ENCODE assay signal across 18 cellular contexts in genomic region chr11:131759140-131759539, GRCh38.
A peak's percentile ranks its signal among the peaks of the same experiment; 100 is the strongest.
DNase-seq lines count a peak whose midpoint lies in the region; TF ChIP-seq lines count a peak whose summit lies in the region.
"Had no signal": no experiment of that assay in that cellular context is flagged by ENCODE, and none has a peak within 500 bp of the region (broad histone marks: within the 10 kb centered on the region; RNA-seq: fewer than 3 reads in every experiment).

No MANE protein-coding gene starts in this region.

- H3K27me3 ChIP-seq in skeletal muscle tissue (ENCODE audit: control insufficient read depth in 3 of 3, insufficient read depth in 3 of 3, low read length in 3 of 3): peaks cover 0 to 10% (median 3%) of the 10 kb centered on the region in 3 donors
- H3K27me3 ChIP-seq in thyroid gland: no peaks in the 10 kb centered on the region
- H3K27me3 ChIP-seq in SJCRH30: no peaks in the 10 kb centered on the region

- WGBS in thyroid gland, 2 donors: 69 to 83% methylated on average over 2 of the region's 2 CpGs

- intact Hi-C loops in thyroid gland (cut with DNase I): no loop called here

- peak overlapping the region; percentile 43 for H3K4me3 ChIP-seq in SK-N-MC
- no peak overlapping the region for H3K4me3 ChIP-seq in skeletal muscle tissue (ENCODE audit: low read length in 3 of 3)
- H3K4me3 ChIP-seq in thyroid gland (replicated peaks in 1 of 3): no peak overlapping the region
- H3K4me3 ChIP-seq in SJCRH30: no peak overlapping the region

- peak; percentile 3 for DNase-seq in DMS153 treated with DMSO at 0.1 percent for 48 hours (lab: John Stamatoyannopoulos, UW; ENCODE audit: unreplicated experiment)
- DNase-seq in DMS153 (lab: John Stamatoyannopoulos, UW): no peak
- no peak for DNase-seq in SK-N-MC (ENCODE audit: low read depth, low spot score)
- DNase-seq in iris pigment epithelial cell (ENCODE audit: low read depth): peak; percentile 36
- DNase-seq in thyroid gland: no peak
- no peak for DNase-seq in SJCRH30
- no peak for DNase-seq in OCI-M1 (lab: John Stamatoyannopoulos, UW)
- DNase-seq: CD4-positive, CD25-positive, alpha-beta regulatory T cell; COR-L47; H7; Karpas-422; NCI-H1417 treated with DMSO at 0.1 percent for 48 hours; NCI-H187 treated with DMSO at 0.1 percent for 48 hours; NCI-H82; PC-3 had no signal

- no peaks in the 10 kb centered on the region for H3K36me3 ChIP-seq in SK-N-MC (ENCODE audit: insufficient read depth, low read length)
- H3K36me3 ChIP-seq in skeletal muscle tissue (ENCODE audit: control insufficient read depth in 3 of 3, insufficient read depth in 3 of 3, low read length in 3 of 3): no peaks in the 10 kb centered on the region
- no peaks in the 10 kb centered on the region for H3K36me3 ChIP-seq in thyroid gland
- H3K36me3 ChIP-seq in SJCRH30: no peaks in the 10 kb centered on the region

- H3K4me1 ChIP-seq in skeletal muscle tissue (ENCODE audit: control insufficient read depth in 3 of 3, insufficient read depth in 3 of 3, low read length in 3 of 3) (no peaks in the 10 kb centered on the region), thyroid gland (no peaks in the 10 kb centered on the region), SJCRH30 (no peaks in the 10 kb centered on the region)

- H3K9me3 ChIP-seq in SK-N-MC (ENCODE audit: low read depth, low read length) (no peaks in the 10 kb centered on the region), skeletal muscle tissue (ENCODE audit: control insufficient read depth in 3 of 3, low read length in 3 of 3) (no peaks in the 10 kb centered on the region), thyroid gland (no peaks in the 10 kb centered on the region), SJCRH30 (replicated peaks) (no peaks in the 10 kb centered on the region)

- no peak for TF ChIP-seq CTCF in thyroid gland (IDR thresholded peaks at IDR 0.05)

- H3K9ac ChIP-seq in SK-N-MC (ENCODE audit: insufficient read length) (peak overlapping the region; percentile 62), skeletal muscle tissue (ENCODE audit: low read depth in 1 of 3, low read length in 3 of 3) (no peak overlapping the region)

- no peak for TF ChIP-seq POLR2A in thyroid gland (IDR thresholded peaks at IDR 0.05)

- H3K27ac ChIP-seq in SK-N-MC (peak overlapping the region; percentile 96), skeletal muscle tissue (ENCODE audit: low read depth, low read length) (peak overlapping the region; percentile 23), thyroid gland (no peak overlapping the region), SJCRH30 (no peak overlapping the region)
- H3K27ac ChIP-seq: 22Rv1, HL-60 had no signal

Comparison
In these comparisons a context has a peak if more than half of its experiments do, and no peak if none do; other contexts are left out.
1. DNase-seq: peak in DMS153 treated with DMSO at 0.1 percent for 48 hours (single experiment) and iris pigment epithelial cell (single experiment); none in DMS153 (single experiment), SK-N-MC (single experiment), thyroid gland (0 of 2), SJCRH30 (0 of 2) and OCI-M1 (single experiment).
2. H3K27ac ChIP-seq: peak in SK-N-MC (single experiment) and skeletal muscle tissue (single experiment); none in thyroid gland (0 of 3) and SJCRH30 (single experiment).